ENCODE assay signal across 8 cellular contexts in genomic region chr12:52151859-52152783, GRCh38. TPM values are rescaled to one million over a fixed set of nuclear protein-coding genes. Genes with fewer than 3 reads are reported as not detected.
DNase-seq lines count a peak whose midpoint lies in the region; ATAC-seq and TF ChIP-seq lines count a peak whose summit lies in the region.

No MANE protein-coding gene starts in this region.

- peak overlapping the region in 1 of 2 donors; percentile 49 for H3K27ac Mint-ChIP-seq in natural killer cell
- no peak overlapping the region for H3K27ac Mint-ChIP-seq in stimulated activated naive B cell treated with anti-CD40 and anti-IgM and Interleukin-4, amounts not matched to agents 10 μg/mL and 1 μg/mL and 100 μg/mL, for 72 hours

- ATAC-seq in esophagus mucosa = peak; percentile 68
- peak; percentile 85 to 92 (median 90) for ATAC-seq in natural killer cell
- ATAC-seq in stimulated activated naive B cell treated with anti-CD40 and anti-IgM and Interleukin-4, amounts not matched to agents 10 μg/mL and 1 μg/mL and 100 μg/mL, for 72 hours (replicated peaks) = peak; percentile 78 to 79
- no peak for ATAC-seq in GM19035 (IDR thresholded peaks at IDR 0.05; ENCODE audit: unreplicated experiment)

- H3K27me3 Mint-ChIP-seq in natural killer cell (ENCODE audit: low read depth in 2 of 2) = peaks cover 0 to 8% of the 10 kb centered on the region in 2 donors
- peaks cover 34 to 43% of the 10 kb centered on the region in 2 donors for H3K27me3 Mint-ChIP-seq in stimulated activated naive B cell treated with anti-CD40 and anti-IgM and Interleukin-4, amounts not matched to agents 10 μg/mL and 1 μg/mL and 100 μg/mL, for 72 hours

- peaks cover 0 to 11% of the 10 kb centered on the region in 2 donors for H3K4me1 Mint-ChIP-seq in natural killer cell
- H3K4me1 Mint-ChIP-seq in stimulated activated naive B cell treated with anti-CD40 and anti-IgM and Interleukin-4, amounts not matched to agents 10 μg/mL and 1 μg/mL and 100 μg/mL, for 72 hours = peaks cover 5 to 9% of the 10 kb centered on the region in 2 donors

- no peaks in the 10 kb centered on the region for H3K36me3 Mint-ChIP-seq in natural killer cell
- no peaks in the 10 kb centered on the region for H3K36me3 Mint-ChIP-seq in stimulated activated naive B cell treated with anti-CD40 and anti-IgM and Interleukin-4, amounts not matched to agents 10 μg/mL and 1 μg/mL and 100 μg/mL, for 72 hours

- intact Hi-C loops in natural killer cell (cut with micrococcal nuclease) = no loop called here

- peak; percentile 24 to 37 for DNase-seq in NCI-H1930 (lab: John Stamatoyannopoulos, UW)
- peak; percentile 87 for DNase-seq in activated CD8-positive, alpha-beta memory T cell treated with anti-CD3 and anti-CD28 coated beads, Interleukin-2, amount 50 U/mL, for 48 hours
- peak; percentile 66 for DNase-seq in natural killer cell
- DNase-seq in stimulated activated naive B cell treated with anti-CD40 and anti-IgM and Interleukin-4, amounts not matched to agents 10 μg/mL and 1 μg/mL and 100 μg/mL, for 72 hours = peak; percentile 44
- no peak for DNase-seq in RKO (ENCODE audit: low spot score)

- H3K4me3 Mint-ChIP-seq in natural killer cell = peak overlapping the region; percentile 70
- H3K4me3 Mint-ChIP-seq in stimulated activated naive B cell treated with anti-CD40 and anti-IgM and Interleukin-4, amounts not matched to agents 10 μg/mL and 1 μg/mL and 100 μg/mL, for 72 hours = peak overlapping the region; percentile 37 to 41

- TF ChIP-seq CTCF in GM12872 (IDR thresholded peaks at IDR 0.05; ENCODE audit: insufficient read depth, low read depth, low read length) = peak; percentile 76
- peak; percentile 84 for TF ChIP-seq CTCF in natural killer cell (IDR thresholded peaks at IDR 0.05)

- H3K9me3 Mint-ChIP-seq in natural killer cell = no peaks in the 10 kb centered on the region
- no peaks in the 10 kb centered on the region for H3K9me3 Mint-ChIP-seq in stimulated activated naive B cell treated with anti-CD40 and anti-IgM and Interleukin-4, amounts not matched to agents 10 μg/mL and 1 μg/mL and 100 μg/mL, for 72 hours

RNA-seq across cellular contexts. Expression of gene KRT80, which starts 39.7 kb away (rescaled TPM):
- total RNA-seq in esophagus mucosa (17.9 TPM), natural killer cell (not detected)

Comparison
In these comparisons a context has a peak if more than half of its experiments do, and no peak if none do; other contexts are left out.
1. RNA of gene KRT80, which starts 39.7 kb away (total RNA-seq): 17.9 TPM in esophagus mucosa (single experiment); not detected in natural killer cell; every median in the first group is over 10 times any median in the second.